Comparison of ENCODE assay signal across 11 cellular contexts in the genomic region with DNA sequence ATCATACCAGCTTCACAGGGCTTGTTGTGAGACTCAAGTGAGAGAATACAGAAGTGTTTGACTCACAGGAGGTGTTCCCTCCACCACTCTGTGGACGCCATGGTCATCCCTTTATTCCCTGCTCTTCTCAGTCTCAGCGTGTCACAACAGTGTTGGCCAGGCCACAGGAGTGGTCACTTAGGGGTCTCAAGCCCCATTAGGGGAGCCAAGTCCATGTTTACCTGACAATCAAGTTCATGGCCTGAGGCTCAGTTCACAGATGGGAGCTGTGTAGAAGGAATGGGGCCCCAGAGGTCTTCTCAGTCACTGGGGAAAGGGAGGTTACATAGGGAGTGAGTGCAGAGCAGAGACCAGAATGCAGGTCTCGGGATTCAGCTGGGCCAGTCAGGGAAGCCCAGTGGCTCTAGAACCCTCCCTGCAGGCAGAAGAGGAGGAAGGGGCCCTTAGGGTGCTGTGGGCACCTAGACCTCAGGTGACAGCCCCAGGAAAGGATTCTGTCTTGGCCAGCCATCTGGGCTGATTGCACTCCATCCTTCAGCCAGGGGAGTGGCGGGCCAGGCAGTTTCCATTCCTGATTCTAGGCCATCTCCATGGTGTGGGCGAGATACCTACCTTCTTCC. TPM values are rescaled to one million over a fixed set of nuclear protein-coding genes. Genes with fewer than 3 reads are reported as not detected.
DNase-seq lines count a peak whose midpoint lies in the region; ATAC-seq and TF ChIP-seq lines count a peak whose summit lies in the region.
"Had no signal": no experiment of that assay in that cellular context is flagged by ENCODE, and none has a peak within 500 bp of the region (broad histone marks: within the 10 kb centered on the region; RNA-seq: fewer than 3 reads in every experiment).

No MANE protein-coding gene starts in this region.

- TF ChIP-seq CTCF in MCF 10A (IDR thresholded peaks at IDR 0.05; ENCODE audit: unreplicated experiment) (no peak), mucosa of descending colon (IDR thresholded peaks at IDR 0.05) (no peak), type B pancreatic cell (conservative IDR thresholded peaks at IDR 0.05) (no peak)

- H3K9me3 ChIP-seq in mucosa of descending colon = no peaks in the 10 kb centered on the region
- H3K9me3 ChIP-seq: BE2C had no signal

- intact Hi-C loops in MCF 10A (cut with micrococcal nuclease) = loop anchor here (1.0 kb wide), 1 partner anchor 10 kb away; the partner anchor contains the start of gene CENPT
- intact Hi-C loops in mucosa of descending colon (cut with DNase I, micrococcal nuclease) = no loop called here

- H3K4me3 Mint-ChIP-seq in activated naive CD8-positive, alpha-beta T cell treated with anti-CD3 and anti-CD28 coated beads, Interleukin-2, amount 10 ng/mL, durations not matched to agents 7 days and 5 days = no peak overlapping the region
- no peak overlapping the region for H3K4me3 Mint-ChIP-seq in activated naive CD8-positive, alpha-beta T cell treated with anti-CD3 and anti-CD28 coated beads for 36 hours
- peak overlapping the region; percentile 54 for H3K4me3 Mint-ChIP-seq in MCF 10A (ENCODE audit: unreplicated experiment)
- H3K4me3 Mint-ChIP-seq in type B pancreatic cell = peak overlapping the region; percentile 35

- no peaks in the 10 kb centered on the region for H3K36me3 ChIP-seq in mucosa of descending colon (ENCODE audit: low read depth)

- H3K27ac Mint-ChIP-seq in activated naive CD8-positive, alpha-beta T cell treated with anti-CD3 and anti-CD28 coated beads, Interleukin-2, amount 10 ng/mL, durations not matched to agents 7 days and 5 days = peak overlapping the region; percentile 63
- H3K27ac Mint-ChIP-seq in activated naive CD8-positive, alpha-beta T cell treated with anti-CD3 and anti-CD28 coated beads for 36 hours = no peak overlapping the region
- H3K27ac Mint-ChIP-seq in MCF 10A (ENCODE audit: low read depth, unreplicated experiment) (peak overlapping the region; percentile 99), type B pancreatic cell (peak overlapping the region; percentile 89)

- peaks cover 24% of the 10 kb centered on the region for H3K4me1 ChIP-seq in mucosa of descending colon (ENCODE audit: low read depth)
- H3K4me1 ChIP-seq: BE2C had no signal

- ATAC-seq in activated naive CD8-positive, alpha-beta T cell treated with anti-CD3 and anti-CD28 coated beads, Interleukin-2, amount 10 ng/mL, durations not matched to agents 7 days and 5 days (ENCODE audit: low read depth) = no peak
- peak; percentile 5 for ATAC-seq in mucosa of descending colon
- ATAC-seq in HG02588 (IDR thresholded peaks at IDR 0.05; ENCODE audit: unreplicated experiment) = no peak
- no peak for ATAC-seq in GM18511 (IDR thresholded peaks at IDR 0.05; ENCODE audit: unreplicated experiment)

- H3K36me3 Mint-ChIP-seq in activated naive CD8-positive, alpha-beta T cell treated with anti-CD3 and anti-CD28 coated beads, Interleukin-2, amount 10 ng/mL, durations not matched to agents 7 days and 5 days = peaks cover 3% of the 10 kb centered on the region
- H3K36me3 Mint-ChIP-seq in activated naive CD8-positive, alpha-beta T cell treated with anti-CD3 and anti-CD28 coated beads for 36 hours = peaks cover 4% of the 10 kb centered on the region
- peaks cover 47% of the 10 kb centered on the region for H3K36me3 Mint-ChIP-seq in MCF 10A (ENCODE audit: insufficient read depth, unreplicated experiment)
- peaks cover 12% of the 10 kb centered on the region for H3K36me3 Mint-ChIP-seq in type B pancreatic cell

- H3K4me1 Mint-ChIP-seq in activated naive CD8-positive, alpha-beta T cell treated with anti-CD3 and anti-CD28 coated beads, Interleukin-2, amount 10 ng/mL, durations not matched to agents 7 days and 5 days = peaks cover 13% of the 10 kb centered on the region
- H3K4me1 Mint-ChIP-seq in activated naive CD8-positive, alpha-beta T cell treated with anti-CD3 and anti-CD28 coated beads for 36 hours = peaks cover 18% of the 10 kb centered on the region
- H3K4me1 Mint-ChIP-seq in MCF 10A (ENCODE audit: insufficient read depth, unreplicated experiment) (peaks cover 34% of the 10 kb centered on the region), type B pancreatic cell (ENCODE audit: unreplicated experiment) (peaks cover 32% of the 10 kb centered on the region)

- BruUV-seq in MCF 10A (replicated peaks; lab: Mats Ljungman, UMichigan) = TSS peak; percentile 87

- H3K27me3 Mint-ChIP-seq in activated naive CD8-positive, alpha-beta T cell treated with anti-CD3 and anti-CD28 coated beads, Interleukin-2, amount 10 ng/mL, durations not matched to agents 7 days and 5 days = no peaks in the 10 kb centered on the region
- no peaks in the 10 kb centered on the region for H3K27me3 Mint-ChIP-seq in activated naive CD8-positive, alpha-beta T cell treated with anti-CD3 and anti-CD28 coated beads for 36 hours
- H3K27me3 Mint-ChIP-seq in MCF 10A (ENCODE audit: insufficient read depth, unreplicated experiment) (no peaks in the 10 kb centered on the region), type B pancreatic cell (no peaks in the 10 kb centered on the region)

- no peak overlapping the region for H3K4me3 ChIP-seq in mucosa of descending colon
- H3K4me3 ChIP-seq: cardiac muscle cell had no signal

- CTCF ChIA-PET in MCF 10A (lab: Yijun Ruan, JAX) = interaction anchor here (0.6 to 2.9 kb wide), 7 partner anchors 10 to 182 kb away, joined by 3 to 12 read pairs (median 4); partner anchors contain the start of genes CENPT, EDC4, NRN1L and NUTF2

- H3K9me3 Mint-ChIP-seq in activated naive CD8-positive, alpha-beta T cell treated with anti-CD3 and anti-CD28 coated beads, Interleukin-2, amount 10 ng/mL, durations not matched to agents 7 days and 5 days = no peaks in the 10 kb centered on the region
- no peaks in the 10 kb centered on the region for H3K9me3 Mint-ChIP-seq in activated naive CD8-positive, alpha-beta T cell treated with anti-CD3 and anti-CD28 coated beads for 36 hours
- no peaks in the 10 kb centered on the region for H3K9me3 Mint-ChIP-seq in MCF 10A (ENCODE audit: unreplicated experiment)
- no peaks in the 10 kb centered on the region for H3K9me3 Mint-ChIP-seq in type B pancreatic cell

- no peak for DNase-seq in activated naive CD8-positive, alpha-beta T cell treated with anti-CD3 and anti-CD28 coated beads, Interleukin-2, amount 10 ng/mL, durations not matched to agents 7 days and 5 days
- DNase-seq in activated naive CD8-positive, alpha-beta T cell treated with anti-CD3 and anti-CD28 coated beads for 36 hours = no peak
- DNase-seq in MCF 10A (ENCODE audit: unreplicated experiment) (no peak), mucosa of descending colon (no peak), type B pancreatic cell (ENCODE audit: extremely low spot score, unreplicated experiment) (no peak), hippocampal formation (lab: John Stamatoyannopoulos, UW) (no peak)
- DNase-seq: BE2C, posterior cingulate gyrus had no signal

- POLR2A ChIA-PET in activated naive CD8-positive, alpha-beta T cell treated with anti-CD3 and anti-CD28 coated beads, Interleukin-2, amount 10 ng/mL, durations not matched to agents 7 days and 5 days (lab: Charles Lee) = no interaction called here
- POLR2A ChIA-PET in MCF 10A (lab: Yijun Ruan, JAX) = interaction anchor here (0.6 to 9.4 kb wide), 12 partner anchors 10 to 957 kb away, joined by 3 to 141 read pairs (median 4); partner anchors contain the start of genes CENPT, EDC4, NUTF2 and PSMB10

RNA-seq across cellular contexts. Expression of gene CENPT, which starts 9.5 kb away (rescaled TPM):
- total RNA-seq in activated naive CD8-positive, alpha-beta T cell treated with anti-CD3 and anti-CD28 coated beads, Interleukin-2, amount 10 ng/mL, durations not matched to agents 7 days and 5 days = 10 to 100 TPM; 84.0 to 90.7 TPM
- total RNA-seq in activated naive CD8-positive, alpha-beta T cell treated with anti-CD3 and anti-CD28 coated beads for 36 hours = 10 to 100 TPM; 42.2 to 42.4 TPM
- 30.9 and 35.5 TPM in 2 replicates for total RNA-seq in MCF 10A (2022)
- total RNA-seq in mucosa of descending colon = 10 to 100 TPM; 33.2 to 55.0 (median 36.6) TPM
- total RNA-seq in type B pancreatic cell (ENCODE audit: low replicate concordance) = 67.6 and 74.2 TPM in 2 replicates

RNA-seq across cellular contexts. Expression of gene NUTF2, which starts 10.3 kb away (rescaled TPM):
- total RNA-seq in activated naive CD8-positive, alpha-beta T cell treated with anti-CD3 and anti-CD28 coated beads, Interleukin-2, amount 10 ng/mL, durations not matched to agents 7 days and 5 days = 10 to 100 TPM; 88.4 TPM
- 100 to 1,000 TPM; 174 to 181 TPM for total RNA-seq in activated naive CD8-positive, alpha-beta T cell treated with anti-CD3 and anti-CD28 coated beads for 36 hours
- 133 TPM in 2 replicates for total RNA-seq in MCF 10A (2022)
- total RNA-seq in mucosa of descending colon = 10 to 100 TPM; 56.0 to 69.3 (median 58.0) TPM
- 144 and 149 TPM in 2 replicates for total RNA-seq in type B pancreatic cell (ENCODE audit: low replicate concordance)

RNA-seq across cellular contexts. Expression of gene THAP11, which starts 14.9 kb away (rescaled TPM):
- 10 to 100 TPM; 48.1 to 50.1 TPM for total RNA-seq in activated naive CD8-positive, alpha-beta T cell treated with anti-CD3 and anti-CD28 coated beads, Interleukin-2, amount 10 ng/mL, durations not matched to agents 7 days and 5 days
- total RNA-seq in activated naive CD8-positive, alpha-beta T cell treated with anti-CD3 and anti-CD28 coated beads for 36 hours = 10 to 100 TPM; 45.9 to 47.5 TPM
- total RNA-seq in MCF 10A (2022) (18.3 and 20.5 TPM in 2 replicates), mucosa of descending colon (10 to 100 TPM; 18.1 to 43.3 (median 20.5) TPM), type B pancreatic cell (ENCODE audit: low replicate concordance) (25.5 and 35.1 TPM in 2 replicates)

RNA-seq across cellular contexts. Expression of gene EDC4, which starts 15.8 kb away (rescaled TPM):
- total RNA-seq in activated naive CD8-positive, alpha-beta T cell treated with anti-CD3 and anti-CD28 coated beads, Interleukin-2, amount 10 ng/mL, durations not matched to agents 7 days and 5 days = 100 to 1,000 TPM; 119 to 130 TPM
- total RNA-seq in activated naive CD8-positive, alpha-beta T cell treated with anti-CD3 and anti-CD28 coated beads for 36 hours = 100 to 1,000 TPM in 1 of 2 experiments, 10 to 100 TPM in 1; 99.6 to 102 TPM
- total RNA-seq in MCF 10A (2022) (50.9 and 51.3 TPM in 2 replicates), mucosa of descending colon (10 to 100 TPM; 58.3 to 82.0 (median 64.6) TPM), type B pancreatic cell (ENCODE audit: low replicate concordance) (77.5 and 81.1 TPM in 2 replicates)

RNA-seq across cellular contexts. Expression of gene NRN1L, which starts 27.6 kb away (rescaled TPM):
- total RNA-seq in activated naive CD8-positive, alpha-beta T cell treated with anti-CD3 and anti-CD28 coated beads, Interleukin-2, amount 10 ng/mL, durations not matched to agents 7 days and 5 days = 1 to 10 TPM; 2.1 to 3.1 TPM
- total RNA-seq in activated naive CD8-positive, alpha-beta T cell treated with anti-CD3 and anti-CD28 coated beads for 36 hours = not detected
- total RNA-seq in MCF 10A (2022) (0.81 TPM in 1 of 2 replicates, not detected in the other), mucosa of descending colon (under 1 TPM in 2 of 3 donors, not detected in 1; 0.49 to 0.99 TPM), type B pancreatic cell (ENCODE audit: low replicate concordance) (0.80 and 1.1 TPM in 2 replicates)

Comparison
In these comparisons a context has a peak if more than half of its experiments do, and no peak if none do; other contexts are left out.
1. H3K4me3 Mint-ChIP-seq: peak in MCF 10A (single experiment) and type B pancreatic cell (single experiment); none in activated naive CD8-positive, alpha-beta T cell treated with anti-CD3 and anti-CD28 coated beads, Interleukin-2, amount 10 ng/mL, durations not matched to agents 7 days and 5 days (single experiment) and activated naive CD8-positive, alpha-beta T cell treated with anti-CD3 and anti-CD28 coated beads for 36 hours (single experiment).